ENCODE assay signal across 1 cellular context in the genomic region with DNA sequence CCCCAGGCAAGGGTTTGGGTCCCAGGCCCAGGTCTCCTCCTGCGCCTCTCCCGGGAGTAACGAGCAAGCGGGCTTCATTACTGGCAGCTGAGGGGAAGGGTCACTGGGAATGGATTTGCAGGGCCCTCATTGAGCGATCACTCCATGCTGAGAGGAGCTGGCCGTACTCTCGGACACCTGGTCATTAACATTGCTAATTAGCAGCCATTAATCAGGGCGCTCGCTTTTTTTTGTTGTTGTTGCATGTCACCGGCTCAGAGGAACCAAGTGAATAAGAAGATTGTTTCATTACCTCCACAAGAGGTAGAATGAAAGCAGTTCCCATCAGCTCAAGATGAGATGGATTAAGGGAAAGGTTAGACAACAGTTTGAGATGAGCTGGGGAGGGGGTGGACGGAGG.
TF ChIP-seq lines count a peak whose summit lies in the region.

No MANE protein-coding gene starts in this region.

TF ChIP-seq in GM23338, 12 proteins besides CTCF, POLR2A, EP300 and RAD21:
- TF ChIP-seq, protein P1, sequence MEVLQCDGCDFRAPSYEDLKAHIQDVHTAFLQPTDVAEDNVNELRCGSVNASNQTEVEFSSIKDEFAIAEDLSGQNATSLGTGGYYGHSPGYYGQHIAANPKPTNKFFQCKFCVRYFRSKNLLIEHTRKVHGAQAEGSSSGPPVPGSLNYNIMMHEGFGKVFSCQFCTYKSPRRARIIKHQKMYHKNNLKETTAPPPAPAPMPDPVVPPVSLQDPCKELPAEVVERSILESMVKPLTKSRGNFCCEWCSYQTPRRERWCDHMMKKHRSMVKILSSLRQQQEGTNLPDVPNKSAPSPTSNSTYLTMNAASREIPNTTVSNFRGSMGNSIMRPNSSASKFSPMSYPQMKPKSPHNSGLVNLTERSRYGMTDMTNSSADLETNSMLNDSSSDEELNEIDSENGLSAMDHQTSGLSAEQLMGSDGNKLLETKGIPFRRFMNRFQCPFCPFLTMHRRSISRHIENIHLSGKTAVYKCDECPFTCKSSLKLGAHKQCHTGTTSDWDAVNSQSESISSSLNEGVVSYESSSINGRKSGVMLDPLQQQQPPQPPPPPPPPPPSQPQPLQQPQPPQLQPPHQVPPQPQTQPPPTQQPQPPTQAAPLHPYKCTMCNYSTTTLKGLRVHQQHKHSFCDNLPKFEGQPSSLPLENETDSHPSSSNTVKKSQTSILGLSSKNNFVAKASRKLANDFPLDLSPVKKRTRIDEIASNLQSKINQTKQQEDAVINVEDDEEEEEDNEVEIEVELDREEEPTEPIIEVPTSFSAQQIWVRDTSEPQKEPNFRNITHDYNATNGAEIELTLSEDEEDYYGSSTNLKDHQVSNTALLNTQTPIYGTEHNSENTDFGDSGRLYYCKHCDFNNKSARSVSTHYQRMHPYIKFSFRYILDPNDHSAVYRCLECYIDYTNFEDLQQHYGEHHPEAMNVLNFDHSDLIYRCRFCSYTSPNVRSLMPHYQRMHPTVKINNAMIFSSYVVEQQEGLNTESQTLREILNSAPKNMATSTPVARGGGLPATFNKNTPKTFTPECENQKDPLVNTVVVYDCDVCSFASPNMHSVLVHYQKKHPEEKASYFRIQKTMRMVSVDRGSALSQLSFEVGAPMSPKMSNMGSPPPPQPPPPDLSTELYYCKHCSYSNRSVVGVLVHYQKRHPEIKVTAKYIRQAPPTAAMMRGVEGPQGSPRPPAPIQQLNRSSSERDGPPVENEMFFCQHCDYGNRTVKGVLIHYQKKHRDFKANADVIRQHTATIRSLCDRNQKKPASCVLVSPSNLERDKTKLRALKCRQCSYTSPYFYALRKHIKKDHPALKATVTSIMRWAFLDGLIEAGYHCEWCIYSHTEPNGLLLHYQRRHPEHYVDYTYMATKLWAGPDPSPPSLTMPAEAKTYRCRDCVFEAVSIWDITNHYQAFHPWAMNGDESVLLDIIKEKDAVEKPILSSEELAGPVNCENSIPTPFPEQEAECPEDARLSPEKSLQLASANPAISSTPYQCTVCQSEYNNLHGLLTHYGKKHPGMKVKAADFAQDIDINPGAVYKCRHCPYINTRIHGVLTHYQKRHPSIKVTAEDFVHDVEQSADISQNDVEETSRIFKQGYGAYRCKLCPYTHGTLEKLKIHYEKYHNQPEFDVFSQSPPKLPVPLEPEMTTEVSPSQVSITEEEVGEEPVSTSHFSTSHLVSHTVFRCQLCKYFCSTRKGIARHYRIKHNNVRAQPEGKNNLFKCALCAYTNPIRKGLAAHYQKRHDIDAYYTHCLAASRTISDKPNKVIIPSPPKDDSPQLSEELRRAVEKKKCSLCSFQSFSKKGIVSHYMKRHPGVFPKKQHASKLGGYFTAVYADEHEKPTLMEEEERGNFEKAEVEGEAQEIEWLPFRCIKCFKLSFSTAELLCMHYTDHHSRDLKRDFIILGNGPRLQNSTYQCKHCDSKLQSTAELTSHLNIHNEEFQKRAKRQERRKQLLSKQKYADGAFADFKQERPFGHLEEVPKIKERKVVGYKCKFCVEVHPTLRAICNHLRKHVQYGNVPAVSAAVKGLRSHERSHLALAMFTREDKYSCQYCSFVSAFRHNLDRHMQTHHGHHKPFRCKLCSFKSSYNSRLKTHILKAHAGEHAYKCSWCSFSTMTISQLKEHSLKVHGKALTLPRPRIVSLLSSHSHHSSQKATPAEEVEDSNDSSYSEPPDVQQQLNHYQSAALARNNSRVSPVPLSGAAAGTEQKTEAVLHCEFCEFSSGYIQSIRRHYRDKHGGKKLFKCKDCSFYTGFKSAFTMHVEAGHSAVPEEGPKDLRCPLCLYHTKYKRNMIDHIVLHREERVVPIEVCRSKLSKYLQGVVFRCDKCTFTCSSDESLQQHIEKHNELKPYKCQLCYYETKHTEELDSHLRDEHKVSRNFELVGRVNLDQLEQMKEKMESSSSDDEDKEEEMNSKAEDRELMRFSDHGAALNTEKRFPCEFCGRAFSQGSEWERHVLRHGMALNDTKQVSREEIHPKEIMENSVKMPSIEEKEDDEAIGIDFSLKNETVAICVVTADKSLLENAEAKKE (CRISPR knock-in tag; IDR thresholded peaks at IDR 0.05), result peak; percentile 33; the same call in 1 of the 2 replicates
- 0 out of 2 replicates have a peak, but pooled peaks have one; percentile 79 for TF ChIP-seq ZNF114 (CRISPR knock-in tag; IDR thresholded peaks at IDR 0.05)
- no peak for TF ChIP-seq POLR2AphosphoS5 (IDR thresholded peaks at IDR 0.05; ENCODE audit: low read depth)
- no peak for TF ChIP-seq EZH2 (IDR thresholded peaks at IDR 0.05; ENCODE audit: low read depth, unreplicated experiment)
- TF ChIP-seq CREB1 (CRISPR knock-in tag; IDR thresholded peaks at IDR 0.05; ENCODE audit: low read depth), result no peak
- TF ChIP-seq STAT1 (IDR thresholded peaks at IDR 0.05; ENCODE audit: unreplicated experiment), result no peak
- TF ChIP-seq, protein P2, sequence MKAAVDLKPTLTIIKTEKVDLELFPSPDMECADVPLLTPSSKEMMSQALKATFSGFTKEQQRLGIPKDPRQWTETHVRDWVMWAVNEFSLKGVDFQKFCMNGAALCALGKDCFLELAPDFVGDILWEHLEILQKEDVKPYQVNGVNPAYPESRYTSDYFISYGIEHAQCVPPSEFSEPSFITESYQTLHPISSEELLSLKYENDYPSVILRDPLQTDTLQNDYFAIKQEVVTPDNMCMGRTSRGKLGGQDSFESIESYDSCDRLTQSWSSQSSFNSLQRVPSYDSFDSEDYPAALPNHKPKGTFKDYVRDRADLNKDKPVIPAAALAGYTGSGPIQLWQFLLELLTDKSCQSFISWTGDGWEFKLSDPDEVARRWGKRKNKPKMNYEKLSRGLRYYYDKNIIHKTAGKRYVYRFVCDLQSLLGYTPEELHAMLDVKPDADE (IDR thresholded peaks at IDR 0.05), result no peak
- TF ChIP-seq NANOG (IDR thresholded peaks at IDR 0.05; ENCODE audit: borderline replicate concordance), result peak; percentile 92; the same call in 1 of the 2 replicates
- no peak for TF ChIP-seq EZH2phosphoT487 (IDR thresholded peaks at IDR 0.05; ENCODE audit: unreplicated experiment)
- TF ChIP-seq JUNB (IDR thresholded peaks at IDR 0.05; ENCODE audit: unreplicated experiment), result no peak
- TF ChIP-seq ZNF331 (CRISPR knock-in tag; IDR thresholded peaks at IDR 0.05; ENCODE audit: low read depth), result no peak
TF ChIP-seq in GM23338: peak in this region for 3.
